ENCODE assay signal across 27 cellular contexts in genomic region chr11:69491071-69492031, GRCh38. TPM values are rescaled to one million over a fixed set of nuclear protein-coding genes. Genes with fewer than 3 reads are reported as not detected.
"Had no signal": no experiment of that assay in that cellular context is flagged by ENCODE, and none has a peak within 500 bp of the region (broad histone marks: within the 10 kb centered on the region; RNA-seq: fewer than 3 reads in every experiment).

No MANE protein-coding gene starts in this region.

- H3K27ac Mint-ChIP-seq: naive B cell; stimulated activated memory B cell treated with anti-CD40 and anti-IgM and Interleukin-4, amounts not matched to agents 10 μg/mL and 1 μg/mL and 100 μg/mL, for 72 hours; type B pancreatic cell had no signal

- H3K9me3 Mint-ChIP-seq: activated naive CD4-positive, alpha-beta T cell treated with anti-CD3 and anti-CD28 coated beads, Interleukin-2, amount 50 U/mL, for 24 hours; central memory CD8-positive, alpha-beta T cell; naive B cell; stimulated activated memory B cell treated with anti-CD40 and anti-IgM and Interleukin-4, amounts not matched to agents 10 μg/mL and 1 μg/mL and 100 μg/mL, for 72 hours; type B pancreatic cell had no signal

- H3K27ac ChIP-seq: brain microvascular endothelial cell, colonic mucosa, esophagus muscularis mucosa, prostate gland, right lobe of liver, skin epidermis, vagina, WERI-Rb-1 had no signal

- DNase-seq: activated CD4-positive, CD25-positive, alpha-beta regulatory T cell treated with anti-CD3 and anti-CD28 coated beads, Interleukin-2, amount 50 U/mL, for 72 hours; activated gamma-delta T cell treated with Interleukin-2 at 50 U/mL for 16 hours; activated T-cell treated with anti-CD3 and anti-CD28 coated beads, Interleukin-2, amount 50 U/mL, for 1 hour; anterior cingulate cortex; brain microvascular endothelial cell; colonic mucosa; glutamatergic neuron; hippocampal formation; mesendoderm; naive B cell; T-helper 1 cell; WERI-Rb-1 had no signal

- H3K9me3 ChIP-seq: colonic mucosa, esophagus muscularis mucosa, prostate gland, right lobe of liver, vagina had no signal

- H3K27me3 ChIP-seq: brain microvascular endothelial cell, colonic mucosa, esophagus muscularis mucosa, right lobe of liver, vagina had no signal

- H3K36me3 Mint-ChIP-seq: activated naive CD4-positive, alpha-beta T cell treated with anti-CD3 and anti-CD28 coated beads, Interleukin-2, amount 50 U/mL, for 24 hours; naive B cell; stimulated activated memory B cell treated with anti-CD40 and anti-IgM and Interleukin-4, amounts not matched to agents 10 μg/mL and 1 μg/mL and 100 μg/mL, for 72 hours; type B pancreatic cell had no signal

- H3K36me3 ChIP-seq: brain microvascular endothelial cell, colonic mucosa, esophagus muscularis mucosa, prostate gland, right lobe of liver, vagina, WERI-Rb-1 had no signal

- H3K4me3 ChIP-seq: colonic mucosa, esophagus muscularis mucosa, prostate gland, right lobe of liver, skin epidermis, vagina had no signal

- H3K4me3 Mint-ChIP-seq: activated naive CD4-positive, alpha-beta T cell treated with anti-CD3 and anti-CD28 coated beads, Interleukin-2, amount 50 U/mL, for 24 hours; central memory CD8-positive, alpha-beta T cell; naive B cell; stimulated activated memory B cell treated with anti-CD40 and anti-IgM and Interleukin-4, amounts not matched to agents 10 μg/mL and 1 μg/mL and 100 μg/mL, for 72 hours; type B pancreatic cell had no signal

- H3K4me1 Mint-ChIP-seq: activated naive CD4-positive, alpha-beta T cell treated with anti-CD3 and anti-CD28 coated beads, Interleukin-2, amount 50 U/mL, for 24 hours; central memory CD8-positive, alpha-beta T cell; naive B cell; stimulated activated memory B cell treated with anti-CD40 and anti-IgM and Interleukin-4, amounts not matched to agents 10 μg/mL and 1 μg/mL and 100 μg/mL, for 72 hours had no signal

- H3K4me1 ChIP-seq: colonic mucosa, prostate gland, right lobe of liver had no signal

- ATAC-seq: stimulated activated memory B cell treated with anti-CD40 and anti-IgM and Interleukin-4, amounts not matched to agents 10 μg/mL and 1 μg/mL and 100 μg/mL, for 72 hours had no signal

RNA-seq across cellular contexts. Expression of gene LINC01488, which starts 9.9 kb away (rescaled TPM):
- total RNA-seq: colonic mucosa, esophagus muscularis mucosa, frontal cortex, lower leg skin, mucosa of gallbladder, omental fat pad, prostate gland, temporal lobe, vagina had no signal
- polyA plus RNA-seq: neural cell had no signal
